In genomic region chr1:168627370-168627769, GRCh38 we compare ENCODE assay signal across 1 cellular context.
TF ChIP-seq lines count a peak whose summit lies in the region.

No MANE protein-coding gene starts in this region.

TF ChIP-seq in HepG2, 621 proteins besides CTCF, POLR2A, EP300 and RAD21 (continued from another document):
- TF ChIP-seq, protein P1, sequence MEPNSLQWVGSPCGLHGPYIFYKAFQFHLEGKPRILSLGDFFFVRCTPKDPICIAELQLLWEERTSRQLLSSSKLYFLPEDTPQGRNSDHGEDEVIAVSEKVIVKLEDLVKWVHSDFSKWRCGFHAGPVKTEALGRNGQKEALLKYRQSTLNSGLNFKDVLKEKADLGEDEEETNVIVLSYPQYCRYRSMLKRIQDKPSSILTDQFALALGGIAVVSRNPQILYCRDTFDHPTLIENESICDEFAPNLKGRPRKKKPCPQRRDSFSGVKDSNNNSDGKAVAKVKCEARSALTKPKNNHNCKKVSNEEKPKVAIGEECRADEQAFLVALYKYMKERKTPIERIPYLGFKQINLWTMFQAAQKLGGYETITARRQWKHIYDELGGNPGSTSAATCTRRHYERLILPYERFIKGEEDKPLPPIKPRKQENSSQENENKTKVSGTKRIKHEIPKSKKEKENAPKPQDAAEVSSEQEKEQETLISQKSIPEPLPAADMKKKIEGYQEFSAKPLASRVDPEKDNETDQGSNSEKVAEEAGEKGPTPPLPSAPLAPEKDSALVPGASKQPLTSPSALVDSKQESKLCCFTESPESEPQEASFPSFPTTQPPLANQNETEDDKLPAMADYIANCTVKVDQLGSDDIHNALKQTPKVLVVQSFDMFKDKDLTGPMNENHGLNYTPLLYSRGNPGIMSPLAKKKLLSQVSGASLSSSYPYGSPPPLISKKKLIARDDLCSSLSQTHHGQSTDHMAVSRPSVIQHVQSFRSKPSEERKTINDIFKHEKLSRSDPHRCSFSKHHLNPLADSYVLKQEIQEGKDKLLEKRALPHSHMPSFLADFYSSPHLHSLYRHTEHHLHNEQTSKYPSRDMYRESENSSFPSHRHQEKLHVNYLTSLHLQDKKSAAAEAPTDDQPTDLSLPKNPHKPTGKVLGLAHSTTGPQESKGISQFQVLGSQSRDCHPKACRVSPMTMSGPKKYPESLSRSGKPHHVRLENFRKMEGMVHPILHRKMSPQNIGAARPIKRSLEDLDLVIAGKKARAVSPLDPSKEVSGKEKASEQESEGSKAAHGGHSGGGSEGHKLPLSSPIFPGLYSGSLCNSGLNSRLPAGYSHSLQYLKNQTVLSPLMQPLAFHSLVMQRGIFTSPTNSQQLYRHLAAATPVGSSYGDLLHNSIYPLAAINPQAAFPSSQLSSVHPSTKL (CRISPR knock-in tag; IDR thresholded peaks at IDR 0.05): peak; percentile 51
- no peak for TF ChIP-seq MAFK (conservative IDR thresholded peaks at IDR 0.05 in 1 of 2, IDR thresholded peaks at IDR 0.05 in 1 of 2; ENCODE audit: low read length in 2 of 2)
- 0 out of 2 replicates have a peak, but pooled peaks have one; percentile 24 for TF ChIP-seq HIC2 (CRISPR knock-in tag; IDR thresholded peaks at IDR 0.05; ENCODE audit: low read depth)
- TF ChIP-seq ZNF598 (CRISPR knock-in tag; IDR thresholded peaks at IDR 0.05; ENCODE audit: borderline replicate concordance): no peak
- no peak for TF ChIP-seq E2F2 (CRISPR knock-in tag; IDR thresholded peaks at IDR 0.05; ENCODE audit: borderline replicate concordance)
- TF ChIP-seq NR2F6 (IDR thresholded peaks at IDR 0.05): no peak
- TF ChIP-seq NR2F6 (CRISPR knock-in tag; IDR thresholded peaks at IDR 0.05): 0 out of 2 replicates have a peak, but pooled peaks have one; percentile 10
- TF ChIP-seq THAP11 (CRISPR knock-in tag; IDR thresholded peaks at IDR 0.05): no peak
- TF ChIP-seq FOXA3 (CRISPR knock-in tag; IDR thresholded peaks at IDR 0.05): peak; percentile 43; the same call in 1 of the 2 replicates
- no peak for TF ChIP-seq ZFX (CRISPR knock-in tag; IDR thresholded peaks at IDR 0.05; ENCODE audit: low read depth)
- TF ChIP-seq MBNL3 (CRISPR knock-in tag; conservative IDR thresholded peaks at IDR 0.05): no peak
- TF ChIP-seq ZNF432 (CRISPR knock-in tag; IDR thresholded peaks at IDR 0.05; ENCODE audit: borderline replicate concordance): no peak
